Comparison of ENCODE assay signal across 18 cellular contexts in genomic region chr4:8304827-8305695, GRCh38. TPM values are rescaled to one million over a fixed set of nuclear protein-coding genes. Genes with fewer than 3 reads are reported as not detected.
DNase-seq lines count a peak whose midpoint lies in the region; ATAC-seq, FAIRE-seq and TF ChIP-seq lines count a peak whose summit lies in the region.
"Had no signal": no experiment of that assay in that cellular context is flagged by ENCODE, and none has a peak within 500 bp of the region (broad histone marks: within the 10 kb centered on the region; RNA-seq: fewer than 3 reads in every experiment).

No MANE protein-coding gene starts in this region.

- no peak for TF ChIP-seq RAD21 in K562 (CRISPR knock-in tag; conservative IDR thresholded peaks at IDR 0.05 in 1 of 2, IDR thresholded peaks at IDR 0.05 in 1 of 2)

- CTCF ChIA-PET in K562 (lab: Yijun Ruan, JAX; ENCODE audit: low intra/inter-chr PET ratio): no interaction called here

- TF ChIP-seq CTCF in left ventricle myocardium inferior (IDR thresholded peaks at IDR 0.05; ENCODE audit: borderline replicate concordance): no peak
- no peak for TF ChIP-seq CTCF in K562 (IDR thresholded peaks at IDR 0.05 in 2 of 3, conservative IDR thresholded peaks at IDR 0.05 in 1 of 3; ENCODE audit: insufficient read depth in 2 of 3, low read depth in 1 of 3, low read length in 3 of 3)
- TF ChIP-seq CTCF in tibial nerve (IDR thresholded peaks at IDR 0.05): no peak

- no peak overlapping the region for H3K4me3 ChIP-seq in left ventricle myocardium inferior
- no peak overlapping the region for H3K4me3 ChIP-seq in K562
- H3K4me3 ChIP-seq in neuronal stem cell (ENCODE audit: low read length in 2 of 2): no peak overlapping the region
- no peak overlapping the region for H3K4me3 ChIP-seq in aorta (ENCODE audit: low read length in 2 of 2)
- no peak overlapping the region for H3K4me3 ChIP-seq in tibial nerve
- H3K4me3 ChIP-seq: SJSA1 had no signal

- TF ChIP-seq EP300 in K562 (IDR thresholded peaks at IDR 0.05; ENCODE audit: low read length) (no peak), tibial nerve (IDR thresholded peaks at IDR 0.05) (no peak)

- ATAC-seq in left ventricle myocardium superior (no peak), K562 (no peak), aorta (ENCODE audit: low FRiP score) (no peak), HG02981 (IDR thresholded peaks at IDR 0.05; ENCODE audit: unreplicated experiment) (no peak)
- ATAC-seq: CD8-positive, alpha-beta T cell had no signal

- POLR2A ChIA-PET in K562 (lab: Yijun Ruan, JAX): interaction anchor here (0.6 to 0.9 kb wide), 3 partner anchors 10 to 237 kb away, joined by 3 read pairs; no protein-coding TSS in a partner anchor

- H3K9ac ChIP-seq in K562 (ENCODE audit: insufficient read depth in 1 of 2, low read depth in 2 of 2, low read length in 2 of 2): peak overlapping the region in 1 of 2 experiments; percentile 45; a peak in 1 of 4 replicates
- H3K9ac ChIP-seq in neuronal stem cell (ENCODE audit: low read depth, low read length, poor library complexity): peak overlapping the region; percentile 12

- no peaks in the 10 kb centered on the region for H3K79me2 ChIP-seq in K562 (ENCODE audit: control insufficient read depth, insufficient read depth, low read length)

- peaks cover 5% of the 10 kb centered on the region for H3K79me1 ChIP-seq in neuronal stem cell (ENCODE audit: low read depth, low read length)

- WGBS in K562 (ENCODE audit: insufficient coverage, low coverage, missing lambda C conversion rate): 76% methylated on average over 12 of the region's 14 CpGs
- no CpG with 5 or more reads among the region's 14 CpGs for WGBS in neuronal stem cell (ENCODE audit: extremely low coverage in 2 of 2, insufficient read length in 2 of 2, insufficient replicate concordance in 1 of 2), 2 donors
- WGBS in aorta, 2 donors: 88 to 89% methylated on average over 14 of the region's 14 CpGs
- 79 to 84% methylated on average over 13 to 14 of the region's 14 CpGs for WGBS in tibial nerve, 2 donors

- in situ Hi-C loops in K562 (cut with MboI): no loop called here

- H3K23ac ChIP-seq in neuronal stem cell (ENCODE audit: low read depth, low read length, poor library complexity): peak overlapping the region; percentile 67

- no peak overlapping the region for H2AFZ ChIP-seq in K562 (ENCODE audit: low read depth, low read length)
- H2AFZ ChIP-seq in neuronal stem cell (ENCODE audit: low read length): no peak overlapping the region

- no peak overlapping the region for H3K14ac ChIP-seq in neuronal stem cell (ENCODE audit: low read length)

- BruUV-seq in K562 (replicated peaks; lab: Mats Ljungman, UMichigan): no TSS peak

- no peaks in the 10 kb centered on the region for H3K9me1 ChIP-seq in K562 (ENCODE audit: control insufficient read depth, insufficient read depth, low read length)

- no peak for FAIRE-seq in K562 (lab: Jason Lieb, UNC)

- peak overlapping the region; percentile 69 for H4K91ac ChIP-seq in neuronal stem cell (ENCODE audit: low read depth, low read length, poor library complexity)

- H3K4me1 ChIP-seq in left ventricle myocardium inferior: peaks cover 53% of the 10 kb centered on the region
- H3K4me1 ChIP-seq in K562 (replicated peaks in 1 of 2; ENCODE audit: control insufficient read depth in 2 of 2, insufficient read depth in 2 of 2, low read length in 2 of 2): peaks cover 22 to 65% of the 10 kb centered on the region in 2 experiments; a peak in 4 of 5 replicates
- H3K4me1 ChIP-seq in neuronal stem cell (ENCODE audit: control insufficient read depth in 2 of 2, insufficient read depth in 1 of 2, low read depth in 1 of 2, low read length in 2 of 2): peaks cover 0 to 8% of the 10 kb centered on the region in 2 donors
- no peaks in the 10 kb centered on the region for H3K4me1 ChIP-seq in aorta (ENCODE audit: control insufficient read depth in 1 of 2, insufficient read depth in 2 of 2, low read length in 2 of 2)
- peaks cover 0 to 33% (median 8%) of the 10 kb centered on the region in 4 donors for H3K4me1 ChIP-seq in tibial nerve

- no peak overlapping the region for H2BK120ac ChIP-seq in neuronal stem cell (ENCODE audit: low read depth, low read length)

- H3K9me3 ChIP-seq in left ventricle myocardium inferior (replicated peaks): peaks cover 8% of the 10 kb centered on the region
- H3K9me3 ChIP-seq in K562 (replicated peaks; ENCODE audit: control insufficient read depth, insufficient read depth, low read depth, low read length): no peaks in the 10 kb centered on the region; the same call in 1 of the 2 replicates
- H3K9me3 ChIP-seq in neuronal stem cell (replicated peaks in 1 of 2; ENCODE audit: control insufficient read depth in 2 of 2, insufficient read depth in 1 of 2, low read depth in 1 of 2, low read length in 2 of 2): peaks cover 0 to 3% of the 10 kb centered on the region in 2 donors
- no peaks in the 10 kb centered on the region for H3K9me3 ChIP-seq in aorta (ENCODE audit: control insufficient read depth, low read length)
- peaks cover 0 to 9% (median 0%) of the 10 kb centered on the region in 4 donors for H3K9me3 ChIP-seq in tibial nerve
- H3K9me3 ChIP-seq: SJSA1 had no signal

- no peak overlapping the region for H3K4ac ChIP-seq in neuronal stem cell (ENCODE audit: low read length)

- no peak overlapping the region for H2BK5ac ChIP-seq in neuronal stem cell (ENCODE audit: low read length)

- no peak for DNase-seq in left ventricle myocardium inferior
- DNase-seq in left ventricle myocardium superior: no peak
- DNase-seq in K562 (ENCODE audit: extremely low read depth in 1 of 4, low spot score in 3 of 4): no peak
- DNase-seq in neuronal stem cell (ENCODE audit: low spot score): no peak
- peak; percentile 18 to 56 for DNase-seq in aorta
- no peak for DNase-seq in activated CD8-positive, alpha-beta memory T cell treated with anti-CD3 and anti-CD28 coated beads, Interleukin-2, amount 50 U/mL, for 4 hours
- DNase-seq in tibial nerve (ENCODE audit: low spot score in 2 of 2): no peak
- DNase-seq: ACHN; CD8-positive, alpha-beta T cell; DND-41; GDM1; Karpas-422; MM.1S; NCI-H1417 treated with DMSO at 0.1 percent for 48 hours; NCI-H2029 treated with DMSO at 0.1 percent for 48 hours; NCI-H524 had no signal

- H2BK12ac ChIP-seq in neuronal stem cell (ENCODE audit: low read length): peak overlapping the region; percentile 8

- no peak overlapping the region for H3K18ac ChIP-seq in neuronal stem cell (ENCODE audit: low read length)

- TF ChIP-seq POLR2A in K562 (conservative IDR thresholded peaks at IDR 0.05) (no peak), tibial nerve (IDR thresholded peaks at IDR 0.05) (no peak)

- H3K36me3 ChIP-seq in left ventricle myocardium inferior (peaks cover 24% of the 10 kb centered on the region), K562 (ENCODE audit: control insufficient read depth, insufficient read depth, low read length) (no peaks in the 10 kb centered on the region), neuronal stem cell (replicated peaks in 1 of 2; ENCODE audit: control insufficient read depth in 2 of 2, insufficient read depth in 2 of 2, low read length in 2 of 2) (no peaks in the 10 kb centered on the region), aorta (ENCODE audit: control insufficient read depth in 1 of 2, insufficient read depth in 2 of 2, low read length in 1 of 2) (no peaks in the 10 kb centered on the region), tibial nerve (no peaks in the 10 kb centered on the region)
- H3K36me3 ChIP-seq: SJSA1 had no signal

- 0 out of 2 replicates have a peak, but pooled peaks cover under 1% of the 10 kb centered on the region for H4K20me1 ChIP-seq in K562 (replicated peaks; ENCODE audit: control insufficient read depth, insufficient read depth, low read length)

- H3K27ac ChIP-seq in left ventricle myocardium inferior (replicated peaks) (peak overlapping the region; percentile 41), K562 (ENCODE audit: extremely low read depth, low read depth, low read length) (peak overlapping the region; percentile 89; the same call in 2 of the 3 replicates), neuronal stem cell (replicated peaks; ENCODE audit: low read length) (no peak overlapping the region), aorta (ENCODE audit: low read depth in 1 of 2, low read length in 2 of 2) (no peak overlapping the region), tibial nerve (no peak overlapping the region)

- H3K27me3 ChIP-seq in left ventricle myocardium inferior (ENCODE audit: low read depth) (no peaks in the 10 kb centered on the region), K562 (ENCODE audit: control insufficient read depth in 2 of 2, insufficient read depth in 2 of 2, low read length in 2 of 2) (no peaks in the 10 kb centered on the region), neuronal stem cell (ENCODE audit: control insufficient read depth in 3 of 3, insufficient read depth in 3 of 3, low read depth in 1 of 3, low read length in 3 of 3) (peaks cover 0 to 11% (median 0%) of the 10 kb centered on the region in 3 experiments), aorta (ENCODE audit: control insufficient read depth in 1 of 2, insufficient read depth in 2 of 2, low read length in 1 of 2) (no peaks in the 10 kb centered on the region), tibial nerve (no peaks in the 10 kb centered on the region)
- H3K27me3 ChIP-seq: SJSA1 had no signal

- no peak overlapping the region for H2BK15ac ChIP-seq in neuronal stem cell (ENCODE audit: low read length)

- peak overlapping the region; percentile 92 for H2AK5ac ChIP-seq in neuronal stem cell (ENCODE audit: low read depth, low read length)

- intact Hi-C loops in left ventricle myocardium inferior (cut with micrococcal nuclease) (no loop called here), left ventricle myocardium superior (cut with micrococcal nuclease) (no loop called here), K562 (cut with micrococcal nuclease) (loop anchor here (10.0 kb wide), 1 partner anchor 60 kb away; no protein-coding TSS in a partner anchor), aorta (cut with DNase I) (no loop called here)

- no peak overlapping the region for H4K8ac ChIP-seq in neuronal stem cell (ENCODE audit: low read depth, low read length)

- no peak overlapping the region for H3K4me2 ChIP-seq in K562 (ENCODE audit: insufficient read depth, low read length)
- H3K4me2 ChIP-seq in neuronal stem cell (ENCODE audit: insufficient read depth, low read length, poor library complexity, severe bottlenecking): no peak overlapping the region

RNA-seq across cellular contexts. Expression of gene HTRA3, which starts 35.5 kb away (rescaled TPM):
- total RNA-seq in left ventricle myocardium inferior (119 TPM), left ventricle myocardium superior (95.6 TPM), K562 (2014; rRNA removed) (not detected in 2 replicates), K562 (2014; rRNA removed; fragmentation: Illumina TruSeq; extraction: Trizol) (not detected in 2 replicates), K562 (2015; rRNA removed; fragmentation: Illumina TruSeq; extraction: Trizol) (not detected in 2 replicates), K562 (2021) (0.16 TPM in 1 of 2 replicates, not detected in the other), aorta (100 to 1,000 TPM in 1 of 2 donors, 10 to 100 TPM in 1; 31.8 to 129 TPM), tibial nerve (10 to 100 TPM; 34.9 to 54.3 (median 43.5) TPM)
- total RNA-seq in K562 (2011; cell fraction: chromatin; rRNA removed; ENCODE audit: low replicate concordance): 0.14 TPM in 1 of 2 replicates, not detected in the other
- total RNA-seq in K562 (2011; cell fraction: nucleolus; rRNA removed): 0.17 and 0.53 TPM in 2 replicates
- 0.15 TPM in 1 of 2 replicates, not detected in the other for total RNA-seq in K562 (2011; cell fraction: nucleoplasm; rRNA removed)
- polyA plus RNA-seq in K562 (2011; rRNA removed) (0.04 and 0.18 TPM in 2 replicates), K562 (2014; fragmentation: Illumina TruSeq; extraction: Trizol) (0.07 TPM in 1 of 2 replicates, not detected in the other), K562 (2014; fragmentation: Nextera tagmentation; extraction: Ambion mirVana) (not detected), K562 (2014; rRNA removed) (not detected in 2 replicates), aorta (1 to 10 TPM; 1.1 to 5.2 TPM)
- polyA plus RNA-seq in K562 (2011; cell fraction: cytosol; rRNA removed): 0.09 and 0.10 TPM in 2 replicates
- polyA plus RNA-seq in K562 (2011; cell fraction: nucleus; rRNA removed): 0.14 and 0.15 TPM in 2 replicates
- polyA plus RNA-seq in K562 (2012): 0.20 and 0.42 TPM in 2 replicates
- not detected in 2 replicates for polyA minus RNA-seq in K562 (2011; rRNA and poly(A)+ RNA removed)
- not detected in 2 replicates for polyA minus RNA-seq in K562 (2011; cell fraction: cytosol; rRNA and poly(A)+ RNA removed)
- polyA minus RNA-seq in K562 (2011; cell fraction: nucleus; rRNA and poly(A)+ RNA removed): 0.11 TPM in 1 of 2 replicates, not detected in the other
- polyA plus RNA-seq in neuronal stem cell (2013, experiment 1 of 2): 2.9 TPM
- polyA plus RNA-seq in neuronal stem cell (2013, experiment 2 of 2): 2.8 TPM
- total RNA-seq: CD8-positive, alpha-beta T cell had no signal

Comparison
In these comparisons a context has a peak if more than half of its experiments do, and no peak if none do; other contexts are left out.
1. DNase-seq: peak in aorta (2 of 2); none in left ventricle myocardium inferior (single experiment), left ventricle myocardium superior (single experiment), K562 (0 of 4), neuronal stem cell (single experiment), activated CD8-positive, alpha-beta memory T cell treated with anti-CD3 and anti-CD28 coated beads, Interleukin-2, amount 50 U/mL, for 4 hours (single experiment) and tibial nerve (0 of 2).
2. H3K27ac ChIP-seq: peak in left ventricle myocardium inferior (single experiment) and K562 (single experiment); none in neuronal stem cell (single experiment), aorta (0 of 2) and tibial nerve (0 of 4).
3. RNA of gene HTRA3, which starts 35.5 kb away (total RNA-seq): 31.8 to 129 TPM in aorta, 119 TPM in left ventricle myocardium inferior (single experiment), 95.6 TPM in left ventricle myocardium superior (single experiment) and 34.9 to 54.3 TPM in tibial nerve; 0.14 to 0.53 TPM in K562; every median in the first group is over 10 times any median in the second.